25 cellular contexts compared by ENCODE assay signal in genomic region chr11:126433244-126433846, GRCh38.
DNase-seq lines count a peak whose midpoint lies in the region; TF ChIP-seq lines count a peak whose summit lies in the region.
"Had no signal": no experiment of that assay in that cellular context is flagged by ENCODE, and none has a peak within 500 bp of the region (broad histone marks: within the 10 kb centered on the region; RNA-seq: fewer than 3 reads in every experiment).

No MANE protein-coding gene starts in this region.

- no peak overlapping the region for H4K8ac ChIP-seq in neuronal stem cell (ENCODE audit: low read depth, low read length)

- H3K36me3 ChIP-seq in neuronal stem cell (replicated peaks in 1 of 2; ENCODE audit: control insufficient read depth in 2 of 2, insufficient read depth in 2 of 2, low read length in 2 of 2) = peaks cover 0 to 5% of the 10 kb centered on the region in 2 donors
- H3K36me3 ChIP-seq in tibial artery = no peaks in the 10 kb centered on the region
- H3K36me3 ChIP-seq: Peyer's patch, SJSA1 had no signal

- H2BK15ac ChIP-seq in neuronal stem cell (ENCODE audit: low read length) = no peak overlapping the region

- intact Hi-C loops in tibial artery (cut with DNase I; ENCODE audit: low total_unique reads) = no loop called here

- no peak overlapping the region for H3K4me2 ChIP-seq in neuronal stem cell (ENCODE audit: insufficient read depth, low read length, poor library complexity, severe bottlenecking)
- H3K4me2 ChIP-seq: A549, GM23338 had no signal

- no peak overlapping the region for H3K4ac ChIP-seq in neuronal stem cell (ENCODE audit: low read length)

- H3K36me3 Mint-ChIP-seq in HFFc6 (ENCODE audit: low read depth) = peaks cover 6% of the 10 kb centered on the region
- H3K36me3 Mint-ChIP-seq: CD4-positive, CD25-positive, alpha-beta regulatory T cell had no signal

- no CpG with 5 or more reads among the region's 11 CpGs for WGBS in neuronal stem cell (ENCODE audit: extremely low coverage in 2 of 2, insufficient read length in 2 of 2, insufficient replicate concordance in 1 of 2), 2 donors

- H3K27me3 Mint-ChIP-seq in HFFc6 (ENCODE audit: insufficient read depth) = peaks cover 8% of the 10 kb centered on the region; the same call in 1 of the 2 replicates
- H3K27me3 Mint-ChIP-seq: B cell; CD4-positive, CD25-positive, alpha-beta regulatory T cell had no signal

- H2AFZ ChIP-seq in neuronal stem cell (ENCODE audit: low read length) = peak overlapping the region; percentile 76
- H2AFZ ChIP-seq: GM23338 had no signal

- H2BK12ac ChIP-seq in neuronal stem cell (ENCODE audit: low read length) = no peak overlapping the region

- peak overlapping the region; percentile 21; the same call in 1 of the 2 replicates for H3K27ac Mint-ChIP-seq in HFFc6
- H3K27ac Mint-ChIP-seq: B cell; CD4-positive, CD25-positive, alpha-beta regulatory T cell; GM23338 had no signal

- H3K4me1 ChIP-seq in neuronal stem cell (ENCODE audit: control insufficient read depth in 2 of 2, insufficient read depth in 1 of 2, low read depth in 1 of 2, low read length in 2 of 2) (peaks cover 3 to 16% of the 10 kb centered on the region in 2 donors), tibial artery (peaks cover 0 to 17% (median 1%) of the 10 kb centered on the region in 4 donors)
- H3K4me1 ChIP-seq: Peyer's patch had no signal

- H2BK5ac ChIP-seq in neuronal stem cell (ENCODE audit: low read length) = peak overlapping the region; percentile 77

- DNase-seq in GM12865 (ENCODE audit: low read depth) = peak; percentile 44
- DNase-seq in HFFc6 = no peak
- no peak for DNase-seq in RWPE1 (ENCODE audit: low spot score)
- no peak for DNase-seq in neuronal stem cell (ENCODE audit: low spot score)
- DNase-seq in stimulated activated naive CD4-positive, alpha-beta T cell treated with Interleukin-2 at 50 U/mL for 16 hours (lab: John Stamatoyannopoulos, UW) = no peak
- DNase-seq in stimulated activated CD8-positive, alpha-beta memory T cell treated with anti-CD3 and anti-CD28 coated beads, Interleukin-4, amount 100 ng/mL, for 48 hours = no peak
- DNase-seq in substantia nigra (lab: John Stamatoyannopoulos, UW) = no peak
- DNase-seq in tibial artery = no peak
- DNase-seq: CD4-positive, CD25-positive, alpha-beta regulatory T cell; EL; HCEC 1CT; KBM-7; MM.1S; NCI-H1105; NCI-H2081; NCI-H2171; NCI-H345; NCI-H524; NCI-H774; Peyer's patch had no signal

- POLR2A ChIA-PET in RWPE1 (lab: Yijun Ruan, JAX; ENCODE audit: low non-redundant PET) = interaction anchor here (0.6 kb wide), 1 partner anchor 161 kb away, joined by 3 read pairs; no protein-coding TSS in a partner anchor

- no peak overlapping the region for H4K91ac ChIP-seq in neuronal stem cell (ENCODE audit: low read depth, low read length, poor library complexity)

- no peaks in the 10 kb centered on the region for H3K79me1 ChIP-seq in neuronal stem cell (ENCODE audit: low read depth, low read length)

- H3K23ac ChIP-seq in neuronal stem cell (ENCODE audit: low read depth, low read length, poor library complexity) = peak overlapping the region; percentile 8

- H3K9ac ChIP-seq in neuronal stem cell (ENCODE audit: low read depth, low read length, poor library complexity) = no peak overlapping the region

- H2AK5ac ChIP-seq in neuronal stem cell (ENCODE audit: low read depth, low read length) = no peak overlapping the region

- H3K9me3 ChIP-seq in neuronal stem cell (replicated peaks in 1 of 2; ENCODE audit: control insufficient read depth in 2 of 2, insufficient read depth in 1 of 2, low read depth in 1 of 2, low read length in 2 of 2) = peaks cover 0 to 4% of the 10 kb centered on the region in 2 donors
- no peaks in the 10 kb centered on the region for H3K9me3 ChIP-seq in tibial artery
- H3K9me3 ChIP-seq: A549, Peyer's patch, SJSA1 had no signal

- TF ChIP-seq CTCF in GM12865 (IDR thresholded peaks at IDR 0.05; ENCODE audit: insufficient read depth, low read depth, low read length, missing control alignments) (no peak), HFFc6 (IDR thresholded peaks at IDR 0.05) (no peak), RWPE1 (conservative IDR thresholded peaks at IDR 0.05; ENCODE audit: low read depth) (no peak), tibial artery (IDR thresholded peaks at IDR 0.05) (no peak)

- no peak overlapping the region for H3K4me3 Mint-ChIP-seq in HFFc6
- H3K4me3 Mint-ChIP-seq: B cell; CD4-positive, CD25-positive, alpha-beta regulatory T cell; GM23338 had no signal

- H2BK120ac ChIP-seq in neuronal stem cell (ENCODE audit: low read depth, low read length) = no peak overlapping the region

- H3K9me3 Mint-ChIP-seq in HFFc6 = no peaks in the 10 kb centered on the region
- H3K9me3 Mint-ChIP-seq: CD4-positive, CD25-positive, alpha-beta regulatory T cell; GM23338 had no signal

- peaks cover 21% of the 10 kb centered on the region for H3K4me1 Mint-ChIP-seq in HFFc6 (ENCODE audit: low read depth)
- H3K4me1 Mint-ChIP-seq: B cell; CD4-positive, CD25-positive, alpha-beta regulatory T cell had no signal

- H3K27me3 ChIP-seq in neuronal stem cell (ENCODE audit: control insufficient read depth in 3 of 3, insufficient read depth in 3 of 3, low read depth in 1 of 3, low read length in 3 of 3) (no peaks in the 10 kb centered on the region), tibial artery (no peaks in the 10 kb centered on the region)
- H3K27me3 ChIP-seq: Peyer's patch, SJSA1 had no signal

- CTCF ChIA-PET in RWPE1 (lab: Yijun Ruan, JAX) = interaction anchor here (0.8 to 3.4 kb wide), 3 partner anchors 30 to 123 kb away, joined by 4 to 15 read pairs (median 10); no protein-coding TSS in a partner anchor

- H3K14ac ChIP-seq in neuronal stem cell (ENCODE audit: low read length) = no peak overlapping the region

- H3K27ac ChIP-seq in RWPE1 (peak overlapping the region; percentile 87; the same call in 1 of the 2 replicates), neuronal stem cell (replicated peaks; ENCODE audit: low read length) (no peak overlapping the region), substantia nigra (ENCODE audit: low read depth, low read length, poor library complexity, severe bottlenecking) (no peak overlapping the region), tibial artery (no peak overlapping the region)
- H3K27ac ChIP-seq: A549, SJSA1 had no signal

- peak overlapping the region; percentile 66 for H3K18ac ChIP-seq in neuronal stem cell (ENCODE audit: low read length)

- no peak overlapping the region for H3K4me3 ChIP-seq in GM12865 (ENCODE audit: low read depth, low read length)
- no peak overlapping the region for H3K4me3 ChIP-seq in neuronal stem cell (ENCODE audit: low read length in 2 of 2)
- no peak overlapping the region for H3K4me3 ChIP-seq in tibial artery
- H3K4me3 ChIP-seq: A549, GM12878, GM23338, Peyer's patch, SJSA1 had no signal
